8 cellular contexts compared by ENCODE assay signal in genomic region chr20:50112512-50113419, GRCh38. TPM values are rescaled to one million over a fixed set of nuclear protein-coding genes. Genes with fewer than 3 reads are reported as not detected.
DNase-seq lines count a peak whose midpoint lies in the region; ATAC-seq and TF ChIP-seq lines count a peak whose summit lies in the region.

Gene UBE2V1 (minus strand): TSS chr20:50113150. CDS start chr20:50113128, 22 bp downstream.

- in situ Hi-C loops in endometrial microvascular endothelial cells (cut with HindIII; ENCODE audit: inconsistent ontology term, low pct_unique_long_range_greater_than_20kb, low sequenced_read_pairs), result no loop called here

- TF ChIP-seq CTCF in OCI-LY1 (IDR thresholded peaks at IDR 0.05; ENCODE audit: low read length), result peak; percentile 51
- TF ChIP-seq CTCF in mesothelial cell of epicardium (IDR thresholded peaks at IDR 0.05; ENCODE audit: unreplicated experiment), result no peak

- peaks cover 50% of the 10 kb centered on the region for H3K79me2 ChIP-seq in OCI-LY1 (ENCODE audit: insufficient read depth, low read length)

- no peaks in the 10 kb centered on the region for H3K36me3 Mint-ChIP-seq in mesothelial cell of epicardium

- ATAC-seq in GM19397 (IDR thresholded peaks at IDR 0.05; ENCODE audit: unreplicated experiment), result peak; percentile 50

- H4K20me1 ChIP-seq in BLaER1, result peaks cover 49% of the 10 kb centered on the region
- no peaks in the 10 kb centered on the region for H4K20me1 ChIP-seq in OCI-LY1 (ENCODE audit: insufficient read depth, low read length)

- H3K4me3 ChIP-seq in BLaER1 (peak within 1 kb of the TSS; percentile 94), OCI-LY1 (ENCODE audit: low read depth, low read length, poor library complexity, severe bottlenecking) (peak within 1 kb of the TSS; percentile 96)

- peaks cover 78% of the 10 kb centered on the region for H3K4me1 ChIP-seq in BLaER1
- peaks cover 64% of the 10 kb centered on the region for H3K4me1 ChIP-seq in OCI-LY1 (ENCODE audit: insufficient read depth, low read length, severe bottlenecking)

- H3K27ac ChIP-seq in BLaER1 (peak within 1 kb of the TSS; percentile 98), OCI-LY1 (ENCODE audit: low read depth, low read length, poor library complexity, severe bottlenecking) (peak within 1 kb of the TSS; percentile 81)

- peak within 1 kb of the TSS; percentile 97 for H3K27ac Mint-ChIP-seq in mesothelial cell of epicardium

- no peak within 1 kb of the TSS for H2AFZ ChIP-seq in OCI-LY1 (ENCODE audit: low read length)

- H3K4me3 Mint-ChIP-seq in mesothelial cell of epicardium, result peak within 1 kb of the TSS; percentile 95

- no peaks in the 10 kb centered on the region for H3K9me2 ChIP-seq in OCI-LY1 (ENCODE audit: low read depth, low read length)

- H3K4me2 ChIP-seq in BLaER1 (peak within 1 kb of the TSS; percentile 97), OCI-LY1 (ENCODE audit: low read length) (peak within 1 kb of the TSS; percentile 88)

- H3K9me3 ChIP-seq in BLaER1, result no peaks in the 10 kb centered on the region
- no peaks in the 10 kb centered on the region for H3K9me3 ChIP-seq in OCI-LY1 (ENCODE audit: low read length)

- no peaks in the 10 kb centered on the region for H3F3A ChIP-seq in OCI-LY1 (ENCODE audit: insufficient read depth, low read length)

- DNase-seq in HuH-7 (ENCODE audit: low spot score), result peak; percentile 97
- peak; percentile 85 for DNase-seq in activated CD8-positive, alpha-beta memory T cell treated with anti-CD3 and anti-CD28 coated beads, Interleukin-2, amount 50 U/mL, for 4 hours
- peak; percentile 79 to 85 for DNase-seq in mesothelial cell of epicardium (ENCODE audit: low spot score in 2 of 2, unreplicated experiment in 2 of 2)
- DNase-seq in stimulated activated CD8-positive, alpha-beta memory T cell treated with anti-CD3 and anti-CD28 coated beads, Interleukin-15, amount 100 ng/mL, for 4 hours (ENCODE audit: low read depth in 2 of 2), result peak; percentile 77 to 86

- H3K9ac ChIP-seq in BLaER1, result peak within 1 kb of the TSS; percentile 96
- peak within 1 kb of the TSS; percentile 97 for H3K9ac ChIP-seq in OCI-LY1 (ENCODE audit: low read length)

- no peaks in the 10 kb centered on the region for H3K27me3 ChIP-seq in BLaER1
- H3K27me3 ChIP-seq in OCI-LY1 (ENCODE audit: insufficient read depth, low read length), result no peaks in the 10 kb centered on the region

- peaks cover 13% of the 10 kb centered on the region for H3K36me3 ChIP-seq in BLaER1
- peaks cover 19% of the 10 kb centered on the region; the same call in 1 of the 2 replicates for H3K36me3 ChIP-seq in OCI-LY1 (ENCODE audit: insufficient read depth, low read length)

- no peaks in the 10 kb centered on the region for H3K27me3 Mint-ChIP-seq in mesothelial cell of epicardium (ENCODE audit: low read depth)

- H3K4me1 Mint-ChIP-seq in mesothelial cell of epicardium, result peaks cover 69% of the 10 kb centered on the region

- H3K9me3 Mint-ChIP-seq in mesothelial cell of epicardium, result no peaks in the 10 kb centered on the region

RNA-seq across cellular contexts. Expression of gene UBE2V1, which starts in this region (rescaled TPM):
- total RNA-seq in endometrial microvascular endothelial cells (ENCODE audit: inconsistent ontology term) (69.7 TPM), mesothelial cell of epicardium (134 to 139 TPM (median 138 TPM) in 3 replicates)

Comparison
In these comparisons a context has a peak if more than half of its experiments do, and no peak if none do; other contexts are left out.
1. Peak in every context shown above with its lines: DNase-seq, ATAC-seq, H3K4me3 ChIP-seq and H3K27ac ChIP-seq.